Comparison of ENCODE assay signal across 8 cellular contexts in the genomic region with DNA sequence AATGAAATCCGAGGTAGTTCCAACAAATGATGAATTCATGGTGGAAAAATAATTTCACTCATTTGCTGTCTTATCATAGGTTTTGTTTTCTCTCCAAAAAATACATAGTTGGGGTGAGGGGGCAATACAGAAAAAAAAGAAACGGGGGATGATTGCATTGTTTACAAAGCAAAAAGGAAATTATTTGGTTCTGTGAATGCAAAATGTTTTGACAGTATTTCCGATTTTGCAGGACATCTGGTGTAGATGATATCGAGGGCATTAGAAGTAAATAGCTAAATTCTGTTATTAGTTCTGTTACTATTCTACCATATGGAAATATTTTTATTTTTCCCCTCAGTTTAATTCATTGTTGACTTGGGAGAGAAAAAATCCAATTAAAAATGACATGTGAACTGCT.
"Had no signal": no experiment of that assay in that cellular context is flagged by ENCODE, and none has a peak within 500 bp of the region (broad histone marks: within the 10 kb centered on the region; RNA-seq: fewer than 3 reads in every experiment).

No MANE protein-coding gene starts in this region.

- FAIRE-seq: G401.6, GM12878, GM12891, GM12892, GM18507, GM19239 had no signal

- DNase-seq: GDM1, GF-D8 had no signal

- ATAC-seq: GM12878 had no signal
